2 cellular contexts compared by ENCODE assay signal in genomic region chr4:159199827-159200226, GRCh38.
TF ChIP-seq lines count a peak whose summit lies in the region.

No MANE protein-coding gene starts in this region.

TF ChIP-seq in A549, 52 proteins besides CTCF, POLR2A, EP300 and RAD21:
- TF ChIP-seq HOXB13 (CRISPR knock-in tag; IDR thresholded peaks at IDR 0.05; ENCODE audit: low read depth), result no peak
- TF ChIP-seq CBX8 (IDR thresholded peaks at IDR 0.05), result no peak
- TF ChIP-seq MAX (IDR thresholded peaks at IDR 0.05), result no peak
- TF ChIP-seq RARB (CRISPR knock-in tag; IDR thresholded peaks at IDR 0.05), result no peak
- TF ChIP-seq MAFK (IDR thresholded peaks at IDR 0.05; ENCODE audit: partially characterized antibody), result peak; percentile 91

TF ChIP-seq in IMR-90, 13 proteins besides CTCF, POLR2A, EP300 and RAD21:
- peak; percentile 99 for TF ChIP-seq MAFK (IDR thresholded peaks at IDR 0.05; ENCODE audit: low read depth, low read length)
- TF ChIP-seq FOS (IDR thresholded peaks at IDR 0.05; ENCODE audit: low read depth, low read length), result no peak
- TF ChIP-seq RCOR1 (IDR thresholded peaks at IDR 0.05; ENCODE audit: insufficient replicate concordance, low read length), result no peak
- no peak for TF ChIP-seq NFE2L2 (IDR thresholded peaks at IDR 0.05; ENCODE audit: low read depth, low read length)
